ENCODE assay signal across 15 cellular contexts in the genomic region with DNA sequence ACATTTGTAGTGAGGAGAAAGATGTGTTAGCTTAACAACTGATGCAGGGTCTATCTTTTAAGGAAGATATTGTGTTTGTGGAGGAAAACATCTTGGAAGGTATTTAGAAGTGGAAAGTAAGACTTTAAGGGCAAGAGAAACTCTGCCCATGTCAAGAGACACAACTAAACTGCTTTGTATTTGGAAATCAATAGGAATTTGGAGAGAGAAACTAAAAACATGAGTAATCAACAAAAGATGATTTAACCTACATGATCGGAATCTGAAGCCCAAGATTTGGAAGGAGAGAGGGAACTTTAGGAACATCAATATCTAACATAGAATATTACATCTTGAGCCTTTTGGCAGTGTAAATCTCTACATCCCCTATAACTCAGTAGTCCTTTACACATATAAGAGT.
"Had no signal": no experiment of that assay in that cellular context is flagged by ENCODE, and none has a peak within 500 bp of the region (broad histone marks: within the 10 kb centered on the region; RNA-seq: fewer than 3 reads in every experiment).

No MANE protein-coding gene starts in this region.

- H3K4me1 ChIP-seq: colonic mucosa, lower lobe of right lung, prostate gland had no signal

- H3K36me3 Mint-ChIP-seq: activated naive CD8-positive, alpha-beta T cell treated with anti-CD3 and anti-CD28 coated beads, Interleukin-2, amount 10 ng/mL, durations not matched to agents 7 days and 5 days; immature natural killer cell; naive thymus-derived CD8-positive, alpha-beta T cell had no signal

- H3K4me3 ChIP-seq: ascending aorta, colonic mucosa, lower lobe of right lung, prostate gland, thoracic aorta had no signal

- H3K4me1 Mint-ChIP-seq: activated naive CD8-positive, alpha-beta T cell treated with anti-CD3 and anti-CD28 coated beads, Interleukin-2, amount 10 ng/mL, durations not matched to agents 7 days and 5 days; immature natural killer cell; naive thymus-derived CD8-positive, alpha-beta T cell had no signal

- ATAC-seq: activated CD8-positive, alpha-beta T cell treated with anti-CD3 and anti-CD28 coated beads, Interleukin-2, amount 10 ng/mL, durations not matched to agents 7 days and 5 days; lower lobe of right lung; naive thymus-derived CD8-positive, alpha-beta T cell; sciatic nerve had no signal

- DNase-seq: activated CD4-positive, alpha-beta T cell treated with anti-CD3 and anti-CD28 coated beads for 48 hours; activated CD8-positive, alpha-beta memory T cell treated with anti-CD3 and anti-CD28 coated beads, Interleukin-2, amount 50 U/mL, for 48 hours; activated CD8-positive, alpha-beta T cell treated with anti-CD3 and anti-CD28 coated beads, Interleukin-2, amount 10 ng/mL, durations not matched to agents 7 days and 5 days; activated naive CD8-positive, alpha-beta T cell treated with anti-CD3 and anti-CD28 coated beads, Interleukin-2, amount 10 ng/mL, durations not matched to agents 7 days and 5 days; colonic mucosa; effector CD4-positive, alpha-beta T cell; immature natural killer cell; lower lobe of right lung; naive thymus-derived CD8-positive, alpha-beta T cell; stimulated activated CD4-positive, alpha-beta T cell treated with anti-CD3 and anti-CD28 coated beads, Interleukin-2, amount 100 ng/mL, for 48 hours; stimulated activated naive CD4-positive, alpha-beta T cell treated with Interleukin-2 at 50 U/mL for 16 hours had no signal

- H3K36me3 ChIP-seq: ascending aorta, colonic mucosa, lower lobe of right lung, prostate gland, thoracic aorta had no signal

- H3K9me3 ChIP-seq: ascending aorta, colonic mucosa, lower lobe of right lung, prostate gland, thoracic aorta had no signal

- H3K27me3 Mint-ChIP-seq: activated naive CD8-positive, alpha-beta T cell treated with anti-CD3 and anti-CD28 coated beads, Interleukin-2, amount 10 ng/mL, durations not matched to agents 7 days and 5 days; naive thymus-derived CD8-positive, alpha-beta T cell had no signal

- H3K27me3 ChIP-seq: ascending aorta, colonic mucosa had no signal

- H3K27ac ChIP-seq: ascending aorta, colonic mucosa, lower lobe of right lung, prostate gland, thoracic aorta had no signal

- H3K4me3 Mint-ChIP-seq: activated CD8-positive, alpha-beta T cell treated with anti-CD3 and anti-CD28 coated beads, Interleukin-2, amount 10 ng/mL, durations not matched to agents 7 days and 5 days; activated naive CD8-positive, alpha-beta T cell treated with anti-CD3 and anti-CD28 coated beads, Interleukin-2, amount 10 ng/mL, durations not matched to agents 7 days and 5 days; immature natural killer cell; naive thymus-derived CD8-positive, alpha-beta T cell had no signal

- H3K9me3 Mint-ChIP-seq: activated naive CD8-positive, alpha-beta T cell treated with anti-CD3 and anti-CD28 coated beads, Interleukin-2, amount 10 ng/mL, durations not matched to agents 7 days and 5 days; naive thymus-derived CD8-positive, alpha-beta T cell had no signal

- H3K27ac Mint-ChIP-seq: activated CD8-positive, alpha-beta T cell treated with anti-CD3 and anti-CD28 coated beads, Interleukin-2, amount 10 ng/mL, durations not matched to agents 7 days and 5 days; activated naive CD8-positive, alpha-beta T cell treated with anti-CD3 and anti-CD28 coated beads, Interleukin-2, amount 10 ng/mL, durations not matched to agents 7 days and 5 days; immature natural killer cell; naive thymus-derived CD8-positive, alpha-beta T cell had no signal
